ENCODE assay signal across 8 cellular contexts in the genomic region with DNA sequence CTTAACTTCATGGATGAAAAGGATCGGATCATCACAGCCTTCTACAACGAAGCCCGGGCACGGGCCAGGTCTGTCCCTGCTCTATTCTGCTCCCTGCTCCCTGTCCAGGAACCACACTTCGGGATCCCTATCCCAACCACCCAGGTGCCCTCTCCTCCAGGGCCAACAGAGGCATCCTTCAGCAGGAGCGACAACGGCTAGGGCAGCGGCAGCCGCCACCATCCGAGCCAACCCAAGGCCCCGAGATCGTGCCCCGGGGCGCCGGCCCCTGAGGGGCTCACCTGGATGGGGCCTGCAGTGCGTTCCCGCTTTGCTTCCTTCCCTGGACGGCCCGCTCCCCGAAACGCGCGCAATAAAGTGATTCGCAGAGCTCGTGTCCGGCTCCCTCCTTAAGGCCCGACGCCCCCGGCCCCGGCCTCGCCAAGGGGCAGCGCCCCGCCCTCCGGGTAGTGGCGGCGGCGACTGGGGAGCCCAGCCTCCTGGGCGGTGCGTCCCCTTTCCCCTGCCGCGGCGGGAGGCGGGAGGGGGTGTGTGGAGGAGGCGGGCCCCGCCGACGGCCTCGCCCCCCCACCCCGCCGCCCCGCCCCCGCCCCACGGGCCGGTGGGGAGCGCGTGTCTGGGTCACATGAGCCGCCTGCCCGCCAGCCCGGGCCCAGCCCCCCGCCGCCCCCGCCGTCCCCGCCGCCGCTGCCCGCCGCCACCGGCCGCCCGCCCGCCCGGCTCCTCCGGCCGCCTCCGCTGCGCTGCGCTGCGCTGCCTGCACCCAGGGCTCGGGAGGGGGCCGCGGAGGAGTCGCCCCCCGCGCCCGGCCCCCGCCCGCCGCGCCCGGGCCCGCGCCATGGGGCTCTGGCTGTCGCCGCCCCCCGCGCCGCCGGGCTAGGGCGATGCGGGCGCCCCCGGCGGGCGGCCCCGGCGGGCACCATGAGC. TPM values are rescaled to one million over a fixed set of nuclear protein-coding genes. Genes with fewer than 3 reads are reported as not detected.
DNase-seq lines count a peak whose midpoint lies in the region; ATAC-seq and TF ChIP-seq lines count a peak whose summit lies in the region.

VEGFB (plus strand) TSS at position 672 of the 927 bp plus-strand sequence; CDS start at position 922, 250 bp downstream.

- peaks cover 7% of the 10 kb centered on the region for H3K36me3 Mint-ChIP-seq in chondrocyte (ENCODE audit: low read depth)

- no peaks in the 10 kb centered on the region for H3K27me3 ChIP-seq in ACC112 (ENCODE audit: insufficient read depth, low read length)

- H3K27ac Mint-ChIP-seq in chondrocyte (ENCODE audit: unreplicated experiment): peak within 1 kb of the TSS; percentile 79

- H3K36me3 ChIP-seq in ACC112 (ENCODE audit: insufficient read depth, low read length): no peaks in the 10 kb centered on the region

- H3K27ac ChIP-seq in ACC112 (ENCODE audit: low read depth, low read length): no peak within 1 kb of the TSS

- no peak for TF ChIP-seq CTCF in chondrocyte (IDR thresholded peaks at IDR 0.05)

- H3K79me2 ChIP-seq in ACC112 (ENCODE audit: control insufficient read depth, insufficient read depth, low read length, unreplicated experiment): peaks cover 11% of the 10 kb centered on the region

- H3K27me3 Mint-ChIP-seq in chondrocyte (ENCODE audit: low read depth): no peaks in the 10 kb centered on the region

- ATAC-seq in GM18907 (IDR thresholded peaks at IDR 0.05; ENCODE audit: unreplicated experiment): peak; percentile 28

- DNase-seq in LoVo (ENCODE audit: low spot score) (peak; percentile 58), chondrocyte (ENCODE audit: low spot score) (no peak), kidney tubule cell (ENCODE audit: low spot score) (peak; percentile 64), superior temporal gyrus (ENCODE audit: extremely low spot score) (no peak)
- DNase-seq in activated CD4-positive, CD25-positive, alpha-beta regulatory T cell treated with anti-CD3 and anti-CD28 coated beads, Interleukin-2, amount 50 U/mL, for 16 hours (ENCODE audit: low read depth, low spot score): peak; percentile 44
- DNase-seq in stimulated activated CD4-positive, alpha-beta T cell treated with anti-CD3 and anti-CD28 coated beads, Interleukin-1b, Interleukin-23, amount 100 ng/mL, for 48 hours: peak; percentile 56

- peak within 1 kb of the TSS; percentile 88 for H3K4me3 ChIP-seq in ACC112 (ENCODE audit: low read depth, low read length)

- peaks cover 45% of the 10 kb centered on the region for H3K4me1 Mint-ChIP-seq in chondrocyte (ENCODE audit: low read depth)

- peaks cover 4% of the 10 kb centered on the region for H3K4me1 ChIP-seq in ACC112 (ENCODE audit: control insufficient read depth, insufficient read depth, low read length, unreplicated experiment)

- no peaks in the 10 kb centered on the region for H3K9me3 Mint-ChIP-seq in chondrocyte (ENCODE audit: low read depth)

- H2AFZ ChIP-seq in ACC112 (ENCODE audit: low read length, unreplicated experiment): no peak within 1 kb of the TSS

- H3K4me3 Mint-ChIP-seq in chondrocyte (ENCODE audit: unreplicated experiment): peak within 1 kb of the TSS; percentile 81

RNA-seq across cellular contexts. Expression of gene VEGFB, which starts in this region (rescaled TPM):
- total RNA-seq in chondrocyte: 165 to 209 TPM (median 168 TPM) in 3 replicates

Comparison
In these comparisons a context has a peak if more than half of its experiments do, and no peak if none do; other contexts are left out.
1. DNase-seq: peak in LoVo (single experiment), activated CD4-positive, CD25-positive, alpha-beta regulatory T cell treated with anti-CD3 and anti-CD28 coated beads, Interleukin-2, amount 50 U/mL, for 16 hours (single experiment), kidney tubule cell (single experiment) and stimulated activated CD4-positive, alpha-beta T cell treated with anti-CD3 and anti-CD28 coated beads, Interleukin-1b, Interleukin-23, amount 100 ng/mL, for 48 hours (single experiment); none in chondrocyte (single experiment) and superior temporal gyrus (single experiment).